Comparison of ENCODE assay signal across 8 cellular contexts in the genomic region with DNA sequence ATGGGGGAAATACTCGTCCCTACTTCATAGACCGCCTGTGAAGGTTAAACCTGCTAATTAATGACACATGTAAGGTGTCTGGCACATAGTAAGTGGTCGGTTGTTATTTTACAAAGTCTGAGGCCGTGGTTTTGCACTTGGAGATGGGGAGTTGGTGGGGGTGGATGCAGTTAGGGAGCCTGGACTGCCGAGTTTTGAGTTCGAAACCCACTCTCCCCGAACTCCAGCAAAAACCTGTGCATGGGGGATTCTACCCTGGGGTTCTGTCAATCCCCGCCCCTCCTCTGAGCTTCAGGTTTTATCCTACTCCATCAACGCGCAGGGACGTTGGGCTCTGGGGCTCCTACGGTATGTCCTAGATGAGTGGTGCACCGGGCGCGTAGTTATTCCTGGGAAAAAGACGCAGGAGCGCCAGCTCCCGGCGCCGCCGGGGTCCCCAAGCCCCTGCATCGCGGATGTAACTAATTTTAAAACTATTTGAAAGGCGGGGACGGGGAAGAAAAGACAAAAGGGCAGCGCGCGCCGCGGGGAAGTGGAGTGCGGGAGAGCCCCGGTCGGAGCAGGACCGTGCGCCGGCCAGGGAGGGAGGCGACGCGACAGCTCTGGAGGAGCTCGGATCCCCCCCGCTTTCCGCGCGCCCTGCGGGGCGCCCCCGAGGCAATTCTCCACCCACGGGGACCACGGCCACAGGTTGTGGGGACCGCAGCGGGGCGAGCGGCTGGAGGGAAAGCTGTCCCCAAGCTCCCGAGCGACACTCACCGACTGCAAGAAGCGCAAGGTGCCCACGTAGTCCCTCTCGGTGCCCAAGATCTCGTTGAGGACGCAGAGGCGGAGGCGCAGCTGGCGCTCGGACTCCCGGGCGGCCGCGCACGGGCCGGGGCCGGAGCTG. TPM values are rescaled to one million over a fixed set of nuclear protein-coding genes. Genes with fewer than 3 reads are reported as not detected.
DNase-seq lines count a peak whose midpoint lies in the region; ATAC-seq, FAIRE-seq and TF ChIP-seq lines count a peak whose summit lies in the region.

No MANE protein-coding gene starts in this region.

- H3K27me3 ChIP-seq in CD4-positive, alpha-beta T cell (ENCODE audit: control insufficient read depth, insufficient read depth, low read length) = no peaks in the 10 kb centered on the region
- H3K27me3 ChIP-seq in HUES64 (ENCODE audit: insufficient read depth, low read length) (peaks cover 62% of the 10 kb centered on the region), pancreas (peaks cover 0 to 2% (median 0%) of the 10 kb centered on the region in 4 donors)

- TF ChIP-seq POLR2A in H54 (IDR thresholded peaks at IDR 0.05; ENCODE audit: low read depth, low read length) = no peak

- peak in 1 of 10 experiments; percentile 18 for DNase-seq in CD4-positive, alpha-beta T cell
- DNase-seq in activated CD8-positive, alpha-beta T cell treated with anti-CD3 and anti-CD28 coated beads, Interleukin-2, amount 10 ng/mL, durations not matched to agents 7 days and 5 days = peak; percentile 44
- DNase-seq in foreskin fibroblast (peak in 1 of 2 donors; percentile 56), pancreas (peak in 2 of 6 donors; percentile 12 to 68), G401 (ENCODE audit: low spot score) (no peak), H54 (ENCODE audit: insufficient read length, low spot score) (no peak)

- in situ Hi-C loops in G401 (cut with HindIII; ENCODE audit: low sequenced_read_pairs) = no loop called here

- no peaks in the 10 kb centered on the region for H3K9me3 ChIP-seq in CD4-positive, alpha-beta T cell (ENCODE audit: control insufficient read depth, low read length)
- H3K9me3 ChIP-seq in HUES64 (ENCODE audit: insufficient read depth, low read depth, low read length) (no peaks in the 10 kb centered on the region), pancreas (no peaks in the 10 kb centered on the region)

- H3K27ac Mint-ChIP-seq in CD4-positive, alpha-beta T cell = no peak overlapping the region
- H3K27ac Mint-ChIP-seq in activated CD8-positive, alpha-beta T cell treated with anti-CD3 and anti-CD28 coated beads, Interleukin-2, amount 10 ng/mL, durations not matched to agents 7 days and 5 days = peak overlapping the region; percentile 88

- no peak for TF ChIP-seq CTCF in CD4-positive, alpha-beta T cell (IDR thresholded peaks at IDR 0.05)
- TF ChIP-seq CTCF in foreskin fibroblast (IDR thresholded peaks at IDR 0.05; ENCODE audit: low read depth, low read length) = no peak
- no peak for TF ChIP-seq CTCF in pancreas (IDR thresholded peaks at IDR 0.05)

- H3K4me3 ChIP-seq in HUES64 (ENCODE audit: low read length) = peak overlapping the region; percentile 86
- peak overlapping the region; percentile 67 to 80 for H3K4me3 ChIP-seq in foreskin fibroblast (ENCODE audit: low read depth in 1 of 2, low read length in 2 of 2)
- H3K4me3 ChIP-seq in pancreas = peak overlapping the region; percentile 8 to 46 (median 40)

- intact Hi-C loops in CD4-positive, alpha-beta T cell (cut with DNase I, micrococcal nuclease) = loop anchor here (5.0 to 10.0 kb wide), 3 partner anchors 78 to 885 kb away; partner anchors contain the start of gene B4GALT5 (in 1 of the 2)
- intact Hi-C loops in pancreas (cut with DNase I) = no loop called here

- H3K4me1 ChIP-seq in HUES64 (ENCODE audit: insufficient read depth, low read length) (peaks cover 14% of the 10 kb centered on the region), pancreas (no peaks in the 10 kb centered on the region)

- POLR2A ChIA-PET in CD4-positive, alpha-beta T cell (lab: Charles Lee) = interaction anchor here (1.0 to 3.3 kb wide), 3 partner anchors 9 to 79 kb away, joined by 3 to 18 read pairs (median 3); no protein-coding TSS in a partner anchor
- POLR2A ChIA-PET in activated CD8-positive, alpha-beta T cell treated with anti-CD3 and anti-CD28 coated beads, Interleukin-2, amount 10 ng/mL, durations not matched to agents 7 days and 5 days (lab: Charles Lee) = interaction anchor here (0.7 to 2.0 kb wide), 9 partner anchors 9 to 139 kb away, joined by 3 to 13 read pairs (median 4); no protein-coding TSS in a partner anchor

- H3K9me3 Mint-ChIP-seq in CD4-positive, alpha-beta T cell = no peaks in the 10 kb centered on the region
- H3K9me3 Mint-ChIP-seq in activated CD8-positive, alpha-beta T cell treated with anti-CD3 and anti-CD28 coated beads, Interleukin-2, amount 10 ng/mL, durations not matched to agents 7 days and 5 days (ENCODE audit: insufficient read depth) = no peaks in the 10 kb centered on the region

- H3K36me3 ChIP-seq in HUES64 (ENCODE audit: insufficient read depth, low read length) = no peaks in the 10 kb centered on the region
- no peaks in the 10 kb centered on the region for H3K36me3 ChIP-seq in pancreas

- peak overlapping the region; percentile 56 for H3K27ac ChIP-seq in CD4-positive, alpha-beta T cell (ENCODE audit: low read depth, low read length)
- H3K27ac ChIP-seq in HUES64 (ENCODE audit: low read depth, low read length) = no peak overlapping the region
- H3K27ac ChIP-seq in pancreas = peak overlapping the region in 2 of 4 donors; percentile 19 to 37

- peaks cover 51% of the 10 kb centered on the region for H3K4me1 Mint-ChIP-seq in CD4-positive, alpha-beta T cell (ENCODE audit: low read depth)
- peaks cover 10% of the 10 kb centered on the region for H3K4me1 Mint-ChIP-seq in activated CD8-positive, alpha-beta T cell treated with anti-CD3 and anti-CD28 coated beads, Interleukin-2, amount 10 ng/mL, durations not matched to agents 7 days and 5 days (ENCODE audit: low read depth)

- FAIRE-seq in pancreas (lab: Jason Lieb, UNC) (no peak), H54 (lab: Jason Lieb, UNC) (no peak)

- peak overlapping the region; percentile 76 for H3K9ac ChIP-seq in HUES64 (ENCODE audit: low read depth, low read length)

- peak overlapping the region; percentile 97 for H3K4me3 Mint-ChIP-seq in CD4-positive, alpha-beta T cell
- H3K4me3 Mint-ChIP-seq in activated CD8-positive, alpha-beta T cell treated with anti-CD3 and anti-CD28 coated beads, Interleukin-2, amount 10 ng/mL, durations not matched to agents 7 days and 5 days = peak overlapping the region; percentile 91

- H3K36me3 Mint-ChIP-seq in CD4-positive, alpha-beta T cell (ENCODE audit: low read depth) = peaks cover 7% of the 10 kb centered on the region
- H3K36me3 Mint-ChIP-seq in activated CD8-positive, alpha-beta T cell treated with anti-CD3 and anti-CD28 coated beads, Interleukin-2, amount 10 ng/mL, durations not matched to agents 7 days and 5 days (ENCODE audit: low read depth) = peaks cover 43% of the 10 kb centered on the region

- peak; percentile 8 for ATAC-seq in CD4-positive, alpha-beta T cell (ENCODE audit: poor library complexity)
- ATAC-seq in GM19372 (IDR thresholded peaks at IDR 0.05; ENCODE audit: low read depth, unreplicated experiment) (peak; percentile 12), pancreas (peak in 3 of 4 donors; percentile 15 to 33 (median 15))
- peak; percentile 33 for ATAC-seq in activated CD8-positive, alpha-beta T cell treated with anti-CD3 and anti-CD28 coated beads, Interleukin-2, amount 10 ng/mL, durations not matched to agents 7 days and 5 days

- peaks cover 10% of the 10 kb centered on the region for H3K27me3 Mint-ChIP-seq in CD4-positive, alpha-beta T cell
- peaks cover 3% of the 10 kb centered on the region for H3K27me3 Mint-ChIP-seq in activated CD8-positive, alpha-beta T cell treated with anti-CD3 and anti-CD28 coated beads, Interleukin-2, amount 10 ng/mL, durations not matched to agents 7 days and 5 days (ENCODE audit: low read depth)

- WGBS in HUES64 = under 1% methylated on average over 72 of the region's 72 CpGs
- 7% methylated on average over 61 to 72 of the region's 72 CpGs for WGBS in pancreas, 2 donors

- CTCF ChIA-PET in CD4-positive, alpha-beta T cell (lab: Charles Lee) = interaction anchor here (0.8 to 1.4 kb wide), 3 partner anchors 58 to 78 kb away, joined by 3 to 4 read pairs (median 3); no protein-coding TSS in a partner anchor
- CTCF ChIA-PET in activated CD8-positive, alpha-beta T cell treated with anti-CD3 and anti-CD28 coated beads, Interleukin-2, amount 10 ng/mL, durations not matched to agents 7 days and 5 days (lab: Charles Lee) = interaction anchor here (1.3 to 2.5 kb wide), 5 partner anchors 9 to 170 kb away, joined by 4 to 9 read pairs (median 6); no protein-coding TSS in a partner anchor

RNA-seq across cellular contexts. Expression of gene PREX1, which starts 0.7 kb away (rescaled TPM):
- 10 to 100 TPM; 73.9 to 74.5 TPM for total RNA-seq in CD4-positive, alpha-beta T cell
- polyA plus RNA-seq in HUES64 (2013, experiment 1 of 2) = 21.8 TPM
- polyA plus RNA-seq in HUES64 (2013, experiment 2 of 2) = 30.1 TPM
- 100 to 1,000 TPM; 146 to 152 TPM for total RNA-seq in activated CD8-positive, alpha-beta T cell treated with anti-CD3 and anti-CD28 coated beads, Interleukin-2, amount 10 ng/mL, durations not matched to agents 7 days and 5 days
- 10 to 100 TPM in 1 of 6 donors, 1 to 10 TPM in 5; 1.5 to 13.2 (median 4.6) TPM for total RNA-seq in pancreas
- polyA plus RNA-seq in pancreas = 10 to 100 TPM in 1 of 2 donors, 1 to 10 TPM in 1; 6.9 to 10.9 TPM
- 6.1 and 8.9 TPM in 2 replicates for total RNA-seq in G401 (2014; rRNA removed; shearing (Covaris generic))

Comparison
In these comparisons a context has a peak if more than half of its experiments do, and no peak if none do; other contexts are left out.
1. intact Hi-C loops: an anchor here in CD4-positive, alpha-beta T cell (5.0 to 10.0 kb wide); none called in pancreas.